1 cellular context compared by ENCODE assay signal in the genomic region with DNA sequence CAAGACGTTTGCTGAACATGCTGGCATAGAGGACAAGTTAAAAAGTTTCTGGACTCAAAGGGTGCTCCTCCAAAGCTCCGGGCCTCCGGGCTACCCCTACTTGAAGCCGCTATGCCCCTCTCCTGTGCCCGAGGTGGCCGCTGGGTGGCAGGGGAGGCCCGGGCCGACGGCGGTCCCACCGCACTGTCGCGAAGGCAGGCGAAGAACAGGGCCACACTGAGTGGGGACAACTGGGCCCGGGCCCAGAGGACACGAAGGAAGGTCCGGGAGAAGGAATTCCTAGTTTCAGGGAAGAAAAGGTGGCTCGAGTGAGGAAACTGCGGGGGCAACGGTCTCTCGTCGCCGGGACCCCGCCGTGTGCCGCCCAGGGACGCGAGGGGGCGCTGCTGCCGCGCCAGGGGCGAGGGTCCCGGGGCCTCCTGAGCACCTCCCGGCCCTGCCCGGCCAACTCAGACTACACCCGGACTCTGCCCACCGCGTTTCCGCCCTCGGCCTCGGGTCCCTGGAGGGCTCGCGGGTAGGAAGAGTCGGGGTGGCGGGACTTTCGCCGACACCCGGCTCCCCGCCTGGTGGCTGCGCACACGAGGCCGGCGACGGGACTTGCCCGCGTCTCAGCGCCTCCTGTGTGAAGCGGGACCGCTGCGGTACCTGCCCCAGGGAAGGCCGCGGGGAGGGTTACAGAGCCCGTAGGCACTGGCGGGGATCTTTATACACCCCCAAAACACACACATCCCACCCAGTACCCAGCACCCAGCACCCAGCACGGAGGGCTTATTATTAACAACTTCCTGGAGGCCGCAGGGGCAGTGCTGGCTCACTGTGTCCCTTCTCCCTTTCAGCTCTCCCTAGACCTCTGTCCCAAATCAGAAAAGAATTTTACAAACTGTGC.
TF ChIP-seq lines count a peak whose summit lies in the region.

No MANE protein-coding gene starts in this region.

TF ChIP-seq in GM12878, 131 proteins besides CTCF, POLR2A, EP300 and RAD21 (continued from another document and continues in another):
- TF ChIP-seq, protein P1, sequence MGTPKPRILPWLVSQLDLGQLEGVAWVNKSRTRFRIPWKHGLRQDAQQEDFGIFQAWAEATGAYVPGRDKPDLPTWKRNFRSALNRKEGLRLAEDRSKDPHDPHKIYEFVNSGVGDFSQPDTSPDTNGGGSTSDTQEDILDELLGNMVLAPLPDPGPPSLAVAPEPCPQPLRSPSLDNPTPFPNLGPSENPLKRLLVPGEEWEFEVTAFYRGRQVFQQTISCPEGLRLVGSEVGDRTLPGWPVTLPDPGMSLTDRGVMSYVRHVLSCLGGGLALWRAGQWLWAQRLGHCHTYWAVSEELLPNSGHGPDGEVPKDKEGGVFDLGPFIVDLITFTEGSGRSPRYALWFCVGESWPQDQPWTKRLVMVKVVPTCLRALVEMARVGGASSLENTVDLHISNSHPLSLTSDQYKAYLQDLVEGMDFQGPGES (IDR thresholded peaks at IDR 0.05), result no peak
- TF ChIP-seq, protein P2, sequence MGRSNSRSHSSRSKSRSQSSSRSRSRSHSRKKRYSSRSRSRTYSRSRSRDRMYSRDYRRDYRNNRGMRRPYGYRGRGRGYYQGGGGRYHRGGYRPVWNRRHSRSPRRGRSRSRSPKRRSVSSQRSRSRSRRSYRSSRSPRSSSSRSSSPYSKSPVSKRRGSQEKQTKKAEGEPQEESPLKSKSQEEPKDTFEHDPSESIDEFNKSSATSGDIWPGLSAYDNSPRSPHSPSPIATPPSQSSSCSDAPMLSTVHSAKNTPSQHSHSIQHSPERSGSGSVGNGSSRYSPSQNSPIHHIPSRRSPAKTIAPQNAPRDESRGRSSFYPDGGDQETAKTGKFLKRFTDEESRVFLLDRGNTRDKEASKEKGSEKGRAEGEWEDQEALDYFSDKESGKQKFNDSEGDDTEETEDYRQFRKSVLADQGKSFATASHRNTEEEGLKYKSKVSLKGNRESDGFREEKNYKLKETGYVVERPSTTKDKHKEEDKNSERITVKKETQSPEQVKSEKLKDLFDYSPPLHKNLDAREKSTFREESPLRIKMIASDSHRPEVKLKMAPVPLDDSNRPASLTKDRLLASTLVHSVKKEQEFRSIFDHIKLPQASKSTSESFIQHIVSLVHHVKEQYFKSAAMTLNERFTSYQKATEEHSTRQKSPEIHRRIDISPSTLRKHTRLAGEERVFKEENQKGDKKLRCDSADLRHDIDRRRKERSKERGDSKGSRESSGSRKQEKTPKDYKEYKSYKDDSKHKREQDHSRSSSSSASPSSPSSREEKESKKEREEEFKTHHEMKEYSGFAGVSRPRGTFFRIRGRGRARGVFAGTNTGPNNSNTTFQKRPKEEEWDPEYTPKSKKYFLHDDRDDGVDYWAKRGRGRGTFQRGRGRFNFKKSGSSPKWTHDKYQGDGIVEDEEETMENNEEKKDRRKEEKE (IDR thresholded peaks at IDR 0.05), result no peak
- TF ChIP-seq TCF12 (IDR thresholded peaks at IDR 0.05; ENCODE audit: low read depth, low read length), result 0 out of 2 replicates have a peak, but pooled peaks have one; percentile 11
- TF ChIP-seq TBL1XR1 (IDR thresholded peaks at IDR 0.05; ENCODE audit: low read depth, low read length), result no peak
- TF ChIP-seq, protein P3, sequence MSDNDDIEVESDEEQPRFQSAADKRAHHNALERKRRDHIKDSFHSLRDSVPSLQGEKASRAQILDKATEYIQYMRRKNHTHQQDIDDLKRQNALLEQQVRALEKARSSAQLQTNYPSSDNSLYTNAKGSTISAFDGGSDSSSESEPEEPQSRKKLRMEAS (IDR thresholded peaks at IDR 0.05; ENCODE audit: low read depth, low read length), result peak; percentile 60; the same call in 1 of the 2 replicates
- no peak for TF ChIP-seq RAD51 (IDR thresholded peaks at IDR 0.05)
- TF ChIP-seq NFXL1 (IDR thresholded peaks at IDR 0.05; ENCODE audit: borderline replicate concordance), result no peak
- no peak for TF ChIP-seq NFIC (IDR thresholded peaks at IDR 0.05; ENCODE audit: low read depth, low read length)
- TF ChIP-seq CREB1 (IDR thresholded peaks at IDR 0.05; ENCODE audit: low read depth), result no peak
- TF ChIP-seq SMAD1 (IDR thresholded peaks at IDR 0.05; ENCODE audit: low read depth, partially characterized antibody), result no peak
- TF ChIP-seq IKZF1 (conservative IDR thresholded peaks at IDR 0.05), result peak; percentile 86
- TF ChIP-seq KAT2A (conservative IDR thresholded peaks at IDR 0.05; ENCODE audit: control insufficient read depth, low read depth, low read length), result no peak
- no peak for TF ChIP-seq SRF (IDR thresholded peaks at IDR 0.05; ENCODE audit: low read depth in 2 of 2, low read length in 2 of 2)
- no peak for TF ChIP-seq STAT3 (IDR thresholded peaks at IDR 0.05; ENCODE audit: low read depth, low read length)
- TF ChIP-seq GABPA (IDR thresholded peaks at IDR 0.05; ENCODE audit: low read depth), result no peak
- TF ChIP-seq, protein P4, sequence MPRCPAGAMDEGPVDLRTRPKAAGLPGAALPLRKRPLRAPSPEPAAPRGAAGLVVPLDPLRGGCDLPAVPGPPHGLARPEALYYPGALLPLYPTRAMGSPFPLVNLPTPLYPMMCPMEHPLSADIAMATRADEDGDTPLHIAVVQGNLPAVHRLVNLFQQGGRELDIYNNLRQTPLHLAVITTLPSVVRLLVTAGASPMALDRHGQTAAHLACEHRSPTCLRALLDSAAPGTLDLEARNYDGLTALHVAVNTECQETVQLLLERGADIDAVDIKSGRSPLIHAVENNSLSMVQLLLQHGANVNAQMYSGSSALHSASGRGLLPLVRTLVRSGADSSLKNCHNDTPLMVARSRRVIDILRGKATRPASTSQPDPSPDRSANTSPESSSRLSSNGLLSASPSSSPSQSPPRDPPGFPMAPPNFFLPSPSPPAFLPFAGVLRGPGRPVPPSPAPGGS (IDR thresholded peaks at IDR 0.05; ENCODE audit: borderline replicate concordance, insufficient read depth, low read depth, low read length, poor library complexity, severe bottlenecking), result no peak
- TF ChIP-seq SUPT20H (IDR thresholded peaks at IDR 0.05; ENCODE audit: borderline replicate concordance, control insufficient read depth, low read depth, low read length), result no peak
- no peak for TF ChIP-seq BCL11A (IDR thresholded peaks at IDR 0.05; ENCODE audit: low read depth, low read length)
- TF ChIP-seq IRF4 (IDR thresholded peaks at IDR 0.05; ENCODE audit: low read depth, low read length), result no peak
- TF ChIP-seq, protein P5, sequence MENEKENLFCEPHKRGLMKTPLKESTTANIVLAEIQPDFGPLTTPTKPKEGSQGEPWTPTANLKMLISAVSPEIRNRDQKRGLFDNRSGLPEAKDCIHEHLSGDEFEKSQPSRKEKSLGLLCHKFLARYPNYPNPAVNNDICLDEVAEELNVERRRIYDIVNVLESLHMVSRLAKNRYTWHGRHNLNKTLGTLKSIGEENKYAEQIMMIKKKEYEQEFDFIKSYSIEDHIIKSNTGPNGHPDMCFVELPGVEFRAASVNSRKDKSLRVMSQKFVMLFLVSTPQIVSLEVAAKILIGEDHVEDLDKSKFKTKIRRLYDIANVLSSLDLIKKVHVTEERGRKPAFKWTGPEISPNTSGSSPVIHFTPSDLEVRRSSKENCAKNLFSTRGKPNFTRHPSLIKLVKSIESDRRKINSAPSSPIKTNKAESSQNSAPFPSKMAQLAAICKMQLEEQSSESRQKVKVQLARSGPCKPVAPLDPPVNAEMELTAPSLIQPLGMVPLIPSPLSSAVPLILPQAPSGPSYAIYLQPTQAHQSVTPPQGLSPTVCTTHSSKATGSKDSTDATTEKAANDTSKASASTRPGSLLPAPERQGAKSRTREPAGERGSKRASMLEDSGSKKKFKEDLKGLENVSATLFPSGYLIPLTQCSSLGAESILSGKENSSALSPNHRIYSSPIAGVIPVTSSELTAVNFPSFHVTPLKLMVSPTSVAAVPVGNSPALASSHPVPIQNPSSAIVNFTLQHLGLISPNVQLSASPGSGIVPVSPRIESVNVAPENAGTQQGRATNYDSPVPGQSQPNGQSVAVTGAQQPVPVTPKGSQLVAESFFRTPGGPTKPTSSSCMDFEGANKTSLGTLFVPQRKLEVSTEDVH (IDR thresholded peaks at IDR 0.05; ENCODE audit: low read depth, partially characterized antibody), result no peak
- TF ChIP-seq JUND (IDR thresholded peaks at IDR 0.05; ENCODE audit: low read depth, low read length), result no peak
- TF ChIP-seq POU2F2 (IDR thresholded peaks at IDR 0.05; ENCODE audit: borderline replicate concordance, low read depth, low read length), result 0 out of 3 replicates have a peak, but pooled peaks have one; percentile 31
- peak in 1 of 2 experiments; percentile 24; a peak in 1 of 4 replicates for TF ChIP-seq IKZF2 (IDR thresholded peaks at IDR 0.05)
- TF ChIP-seq SP1 (IDR thresholded peaks at IDR 0.05; ENCODE audit: low read depth, low read length), result no peak
- no peak for TF ChIP-seq RELA (IDR thresholded peaks at IDR 0.05; ENCODE audit: borderline replicate concordance, partially characterized antibody)
- peak; percentile 96 for TF ChIP-seq GATAD2B (conservative IDR thresholded peaks at IDR 0.05; ENCODE audit: low read depth)
- peak; percentile 78 for TF ChIP-seq NBN (IDR thresholded peaks at IDR 0.05)
- TF ChIP-seq, protein P6, sequence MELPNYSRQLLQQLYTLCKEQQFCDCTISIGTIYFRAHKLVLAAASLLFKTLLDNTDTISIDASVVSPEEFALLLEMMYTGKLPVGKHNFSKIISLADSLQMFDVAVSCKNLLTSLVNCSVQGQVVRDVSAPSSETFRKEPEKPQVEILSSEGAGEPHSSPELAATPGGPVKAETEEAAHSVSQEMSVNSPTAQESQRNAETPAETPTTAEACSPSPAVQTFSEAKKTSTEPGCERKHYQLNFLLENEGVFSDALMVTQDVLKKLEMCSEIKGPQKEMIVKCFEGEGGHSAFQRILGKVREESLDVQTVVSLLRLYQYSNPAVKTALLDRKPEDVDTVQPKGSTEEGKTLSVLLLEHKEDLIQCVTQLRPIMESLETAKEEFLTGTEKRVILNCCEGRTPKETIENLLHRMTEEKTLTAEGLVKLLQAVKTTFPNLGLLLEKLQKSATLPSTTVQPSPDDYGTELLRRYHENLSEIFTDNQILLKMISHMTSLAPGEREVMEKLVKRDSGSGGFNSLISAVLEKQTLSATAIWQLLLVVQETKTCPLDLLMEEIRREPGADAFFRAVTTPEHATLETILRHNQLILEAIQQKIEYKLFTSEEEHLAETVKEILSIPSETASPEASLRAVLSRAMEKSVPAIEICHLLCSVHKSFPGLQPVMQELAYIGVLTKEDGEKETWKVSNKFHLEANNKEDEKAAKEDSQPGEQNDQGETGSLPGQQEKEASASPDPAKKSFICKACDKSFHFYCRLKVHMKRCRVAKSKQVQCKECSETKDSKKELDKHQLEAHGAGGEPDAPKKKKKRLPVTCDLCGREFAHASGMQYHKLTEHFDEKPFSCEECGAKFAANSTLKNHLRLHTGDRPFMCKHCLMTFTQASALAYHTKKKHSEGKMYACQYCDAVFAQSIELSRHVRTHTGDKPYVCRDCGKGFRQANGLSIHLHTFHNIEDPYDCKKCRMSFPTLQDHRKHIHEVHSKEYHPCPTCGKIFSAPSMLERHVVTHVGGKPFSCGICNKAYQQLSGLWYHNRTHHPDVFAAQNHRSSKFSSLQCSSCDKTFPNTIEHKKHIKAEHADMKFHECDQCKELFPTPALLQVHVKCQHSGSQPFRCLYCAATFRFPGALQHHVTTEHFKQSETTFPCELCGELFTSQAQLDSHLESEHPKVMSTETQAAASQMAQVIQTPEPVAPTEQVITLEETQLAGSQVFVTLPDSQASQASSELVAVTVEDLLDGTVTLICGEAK (IDR thresholded peaks at IDR 0.05; ENCODE audit: borderline replicate concordance), result no peak
- TF ChIP-seq, protein P7, sequence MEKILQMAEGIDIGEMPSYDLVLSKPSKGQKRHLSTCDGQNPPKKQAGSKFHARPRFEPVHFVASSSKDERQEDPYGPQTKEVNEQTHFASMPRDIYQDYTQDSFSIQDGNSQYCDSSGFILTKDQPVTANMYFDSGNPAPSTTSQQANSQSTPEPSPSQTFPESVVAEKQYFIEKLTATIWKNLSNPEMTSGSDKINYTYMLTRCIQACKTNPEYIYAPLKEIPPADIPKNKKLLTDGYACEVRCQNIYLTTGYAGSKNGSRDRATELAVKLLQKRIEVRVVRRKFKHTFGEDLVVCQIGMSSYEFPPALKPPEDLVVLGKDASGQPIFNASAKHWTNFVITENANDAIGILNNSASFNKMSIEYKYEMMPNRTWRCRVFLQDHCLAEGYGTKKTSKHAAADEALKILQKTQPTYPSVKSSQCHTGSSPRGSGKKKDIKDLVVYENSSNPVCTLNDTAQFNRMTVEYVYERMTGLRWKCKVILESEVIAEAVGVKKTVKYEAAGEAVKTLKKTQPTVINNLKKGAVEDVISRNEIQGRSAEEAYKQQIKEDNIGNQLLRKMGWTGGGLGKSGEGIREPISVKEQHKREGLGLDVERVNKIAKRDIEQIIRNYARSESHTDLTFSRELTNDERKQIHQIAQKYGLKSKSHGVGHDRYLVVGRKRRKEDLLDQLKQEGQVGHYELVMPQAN (conservative IDR thresholded peaks at IDR 0.05), result 0 out of 2 replicates have a peak, but pooled peaks have one; percentile 29
- TF ChIP-seq STAT1 (conservative IDR thresholded peaks at IDR 0.05), result no peak; the same call in 1 of the 2 replicates
- no peak for TF ChIP-seq POLR2AphosphoS2 (IDR thresholded peaks at IDR 0.05; ENCODE audit: low read depth, low read length)
- peak; percentile 52 for TF ChIP-seq KLF5 (IDR thresholded peaks at IDR 0.05; ENCODE audit: partially characterized antibody)
- no peak for TF ChIP-seq NR2C2 (IDR thresholded peaks at IDR 0.05; ENCODE audit: borderline replicate concordance, control insufficient read depth, insufficient read length, low read depth)
- TF ChIP-seq LARP7 (IDR thresholded peaks at IDR 0.05), result peak; percentile 83; the same call in 1 of the 2 replicates
- peak; percentile 55; the same call in 1 of the 2 replicates for TF ChIP-seq CHD2 (IDR thresholded peaks at IDR 0.05; ENCODE audit: borderline replicate concordance, low read depth, low read length)
- TF ChIP-seq, protein P8, sequence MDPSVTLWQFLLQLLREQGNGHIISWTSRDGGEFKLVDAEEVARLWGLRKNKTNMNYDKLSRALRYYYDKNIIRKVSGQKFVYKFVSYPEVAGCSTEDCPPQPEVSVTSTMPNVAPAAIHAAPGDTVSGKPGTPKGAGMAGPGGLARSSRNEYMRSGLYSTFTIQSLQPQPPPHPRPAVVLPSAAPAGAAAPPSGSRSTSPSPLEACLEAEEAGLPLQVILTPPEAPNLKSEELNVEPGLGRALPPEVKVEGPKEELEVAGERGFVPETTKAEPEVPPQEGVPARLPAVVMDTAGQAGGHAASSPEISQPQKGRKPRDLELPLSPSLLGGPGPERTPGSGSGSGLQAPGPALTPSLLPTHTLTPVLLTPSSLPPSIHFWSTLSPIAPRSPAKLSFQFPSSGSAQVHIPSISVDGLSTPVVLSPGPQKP (IDR thresholded peaks at IDR 0.05; ENCODE audit: low read depth, low read length), result no peak
- TF ChIP-seq TCF3 (IDR thresholded peaks at IDR 0.05; ENCODE audit: borderline replicate concordance, insufficient read depth, low read depth, low read length), result no peak
- TF ChIP-seq, protein P9, sequence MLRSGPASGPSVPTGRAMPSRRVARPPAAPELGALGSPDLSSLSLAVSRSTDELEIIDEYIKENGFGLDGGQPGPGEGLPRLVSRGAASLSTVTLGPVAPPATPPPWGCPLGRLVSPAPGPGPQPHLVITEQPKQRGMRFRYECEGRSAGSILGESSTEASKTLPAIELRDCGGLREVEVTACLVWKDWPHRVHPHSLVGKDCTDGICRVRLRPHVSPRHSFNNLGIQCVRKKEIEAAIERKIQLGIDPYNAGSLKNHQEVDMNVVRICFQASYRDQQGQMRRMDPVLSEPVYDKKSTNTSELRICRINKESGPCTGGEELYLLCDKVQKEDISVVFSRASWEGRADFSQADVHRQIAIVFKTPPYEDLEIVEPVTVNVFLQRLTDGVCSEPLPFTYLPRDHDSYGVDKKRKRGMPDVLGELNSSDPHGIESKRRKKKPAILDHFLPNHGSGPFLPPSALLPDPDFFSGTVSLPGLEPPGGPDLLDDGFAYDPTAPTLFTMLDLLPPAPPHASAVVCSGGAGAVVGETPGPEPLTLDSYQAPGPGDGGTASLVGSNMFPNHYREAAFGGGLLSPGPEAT (IDR thresholded peaks at IDR 0.05; ENCODE audit: low read depth), result no peak
